17 cellular contexts compared by ENCODE assay signal in genomic region chr12:119687879-119688278, GRCh38. TPM values are rescaled to one million over a fixed set of nuclear protein-coding genes. Genes with fewer than 3 reads are reported as not detected.
DNase-seq lines count a peak whose midpoint lies in the region; ATAC-seq and TF ChIP-seq lines count a peak whose summit lies in the region.
"Had no signal": no experiment of that assay in that cellular context is flagged by ENCODE, and none has a peak within 500 bp of the region (broad histone marks: within the 10 kb centered on the region; RNA-seq: fewer than 3 reads in every experiment).

No MANE protein-coding gene starts in this region.

- H3K4me3 Mint-ChIP-seq in T-helper 17 cell (no peak overlapping the region), endodermal cell (no peak overlapping the region), nephron progenitor cell (no peak overlapping the region)
- H3K4me3 Mint-ChIP-seq: CD4-positive, CD25-positive, alpha-beta regulatory T cell; CD8-positive, alpha-beta memory T cell; GM23338 had no signal

- H3K36me3 Mint-ChIP-seq in T-helper 17 cell (ENCODE audit: low read depth) (no peaks in the 10 kb centered on the region), endodermal cell (ENCODE audit: low read depth) (peaks cover 53% of the 10 kb centered on the region), nephron progenitor cell (ENCODE audit: low read depth) (peaks cover 87% of the 10 kb centered on the region)
- H3K36me3 Mint-ChIP-seq: CD8-positive, alpha-beta memory T cell had no signal

- CTCF ChIA-PET in PC-9 (lab: Charles Lee), result no interaction called here

- H3K36me3 ChIP-seq in endodermal cell (ENCODE audit: control insufficient read depth, insufficient read depth, low read length), result peaks cover 37% of the 10 kb centered on the region
- H3K36me3 ChIP-seq in PC-9 (ENCODE audit: low read depth), result no peaks in the 10 kb centered on the region
- H3K36me3 ChIP-seq in upper lobe of right lung, result no peaks in the 10 kb centered on the region

- H3K27ac Mint-ChIP-seq in T-helper 17 cell, result peak overlapping the region; percentile 51
- no peak overlapping the region for H3K27ac Mint-ChIP-seq in endodermal cell
- peak overlapping the region; percentile 96 for H3K27ac Mint-ChIP-seq in nephron progenitor cell
- H3K27ac Mint-ChIP-seq: CD4-positive, CD25-positive, alpha-beta regulatory T cell; CD8-positive, alpha-beta memory T cell had no signal

- intact Hi-C loops in PC-9 (cut with micrococcal nuclease; ENCODE audit: unreplicated experiment) (no loop called here), upper lobe of right lung (cut with DNase I) (no loop called here)

- no peak overlapping the region for H3K4me2 ChIP-seq in PC-9
- H3K4me2 ChIP-seq: GM23338 had no signal

- H3K27ac ChIP-seq in endodermal cell (ENCODE audit: low read depth, low read length) (no peak overlapping the region), temporal lobe (ENCODE audit: low read depth, low read length) (peak overlapping the region; percentile 30), PC-9 (no peak overlapping the region), upper lobe of right lung (no peak overlapping the region)

- H2AFZ ChIP-seq in PC-9, result no peak overlapping the region
- H2AFZ ChIP-seq: GM23338 had no signal

- BruUV-seq in PC-9 (replicated peaks; lab: Mats Ljungman, UMichigan), result no TSS peak

- H3K4me1 Mint-ChIP-seq in T-helper 17 cell, result peaks cover 4% of the 10 kb centered on the region
- H3K4me1 Mint-ChIP-seq in endodermal cell, result no peaks in the 10 kb centered on the region
- peaks cover 57% of the 10 kb centered on the region for H3K4me1 Mint-ChIP-seq in nephron progenitor cell

- no peaks in the 10 kb centered on the region for H3K27me3 Mint-ChIP-seq in T-helper 17 cell
- H3K27me3 Mint-ChIP-seq in endodermal cell (ENCODE audit: insufficient read depth), result no peaks in the 10 kb centered on the region
- peaks cover 2% of the 10 kb centered on the region for H3K27me3 Mint-ChIP-seq in nephron progenitor cell (ENCODE audit: low read depth, poor library complexity)
- H3K27me3 Mint-ChIP-seq: CD4-positive, CD25-positive, alpha-beta regulatory T cell; CD8-positive, alpha-beta memory T cell; IgD-negative memory B cell had no signal

- ATAC-seq in T-helper 17 cell, result no peak
- ATAC-seq in upper lobe of right lung, result no peak
- no peak for ATAC-seq in GM19452 (IDR thresholded peaks at IDR 0.05; ENCODE audit: unreplicated experiment)
- ATAC-seq: GM23338, HCT116 had no signal

- no peaks in the 10 kb centered on the region for H4K20me1 ChIP-seq in PC-9 (ENCODE audit: insufficient read depth)

- no peaks in the 10 kb centered on the region for H3K9me2 ChIP-seq in PC-9 (ENCODE audit: insufficient read depth)

- no peaks in the 10 kb centered on the region for H3K9me3 Mint-ChIP-seq in endodermal cell
- no peaks in the 10 kb centered on the region for H3K9me3 Mint-ChIP-seq in nephron progenitor cell
- H3K9me3 Mint-ChIP-seq: CD8-positive, alpha-beta memory T cell; GM23338 had no signal

- no peak overlapping the region for H3K9ac ChIP-seq in endodermal cell (ENCODE audit: extremely low read depth, low read length, poor library complexity, severe bottlenecking)

- WGBS in endodermal cell (ENCODE audit: insufficient coverage in 1 of 2, insufficient read length in 1 of 2), 2 experiments, result 95% methylated on average over 9 of the region's 9 CpGs; no CpG with 5 or more reads in 1 of the 2 experiments

- no peak overlapping the region for H3K4me3 ChIP-seq in endodermal cell (ENCODE audit: low read length)
- H3K4me3 ChIP-seq in PC-9, result no peak overlapping the region
- no peak overlapping the region for H3K4me3 ChIP-seq in upper lobe of right lung
- H3K4me3 ChIP-seq: GM23338 had no signal

- TF ChIP-seq CTCF in endodermal cell (conservative IDR thresholded peaks at IDR 0.05), result no peak
- no peak for TF ChIP-seq CTCF in nephron progenitor cell (IDR thresholded peaks at IDR 0.05)
- no peak for TF ChIP-seq CTCF in PC-9 (conservative IDR thresholded peaks at IDR 0.05)
- no peak for TF ChIP-seq CTCF in upper lobe of right lung (IDR thresholded peaks at IDR 0.05)

- no peaks in the 10 kb centered on the region for H3F3A ChIP-seq in PC-9 (ENCODE audit: insufficient read depth, low read depth)

- DNase-seq in T-helper 17 cell, result no peak
- peak; percentile 18 for DNase-seq in endodermal cell
- no peak for DNase-seq in nephron progenitor cell
- DNase-seq in PC-9, result no peak
- DNase-seq in upper lobe of right lung, result no peak
- DNase-seq: ACHN; BE2C; C1 segment of cervical spinal cord; CD4-positive, CD25-positive, alpha-beta regulatory T cell; CD8-positive, alpha-beta memory T cell; COR-L47; H7 had no signal

- no peaks in the 10 kb centered on the region for H3K9me3 ChIP-seq in T-helper 17 cell (ENCODE audit: control insufficient read depth, low read length, poor library complexity, severe bottlenecking)
- no peaks in the 10 kb centered on the region for H3K9me3 ChIP-seq in endodermal cell (ENCODE audit: control insufficient read depth, low read length)
- H3K9me3 ChIP-seq in PC-9 (ENCODE audit: insufficient read depth, low read depth), result no peaks in the 10 kb centered on the region
- H3K9me3 ChIP-seq in upper lobe of right lung, result no peaks in the 10 kb centered on the region
- H3K9me3 ChIP-seq: BE2C had no signal

- no peaks in the 10 kb centered on the region for H3K4me1 ChIP-seq in endodermal cell (ENCODE audit: control insufficient read depth, insufficient read depth, low read length)
- H3K4me1 ChIP-seq in PC-9 (replicated peaks; ENCODE audit: insufficient read depth), result no peaks in the 10 kb centered on the region
- H3K4me1 ChIP-seq in upper lobe of right lung, result peaks cover 19% of the 10 kb centered on the region

- no peaks in the 10 kb centered on the region for H3K79me2 ChIP-seq in PC-9 (ENCODE audit: low read depth)

- H3K27me3 ChIP-seq in endodermal cell (ENCODE audit: control insufficient read depth, insufficient read depth, low read length, poor library complexity, severe bottlenecking) (no peaks in the 10 kb centered on the region), PC-9 (ENCODE audit: insufficient read depth, low read depth) (no peaks in the 10 kb centered on the region), upper lobe of right lung (no peaks in the 10 kb centered on the region)
- H3K27me3 ChIP-seq: BE2C had no signal

- POLR2A ChIA-PET in PC-9 (lab: Charles Lee; ENCODE audit: unreplicated experiment), result no interaction called here

RNA-seq across cellular contexts. Expression of gene PRKAB1, which starts 19.9 kb away (rescaled TPM):
- 10 to 100 TPM; 20.4 to 28.2 TPM for total RNA-seq in T-helper 17 cell
- total RNA-seq in endodermal cell, result 10 to 100 TPM; 28.8 to 32.0 TPM
- polyA plus RNA-seq in endodermal cell (2013, experiment 1 of 2), result 34.2 TPM
- polyA plus RNA-seq in endodermal cell (2013, experiment 2 of 2), result 31.7 TPM
- total RNA-seq in temporal lobe, result 14.0 TPM
- total RNA-seq in PC-9 (2021), result 24.8 and 30.0 TPM in 2 replicates
- total RNA-seq in upper lobe of right lung, result 54.7 TPM
